In genomic region chr15:90828111-90828510, GRCh38 we compare ENCODE assay signal across 2 cellular contexts.
TF ChIP-seq lines count a peak whose summit lies in the region.

No MANE protein-coding gene starts in this region.

TF ChIP-seq in WTC11, 78 proteins besides CTCF, POLR2A, EP300 and RAD21:
- TF ChIP-seq, protein P1, sequence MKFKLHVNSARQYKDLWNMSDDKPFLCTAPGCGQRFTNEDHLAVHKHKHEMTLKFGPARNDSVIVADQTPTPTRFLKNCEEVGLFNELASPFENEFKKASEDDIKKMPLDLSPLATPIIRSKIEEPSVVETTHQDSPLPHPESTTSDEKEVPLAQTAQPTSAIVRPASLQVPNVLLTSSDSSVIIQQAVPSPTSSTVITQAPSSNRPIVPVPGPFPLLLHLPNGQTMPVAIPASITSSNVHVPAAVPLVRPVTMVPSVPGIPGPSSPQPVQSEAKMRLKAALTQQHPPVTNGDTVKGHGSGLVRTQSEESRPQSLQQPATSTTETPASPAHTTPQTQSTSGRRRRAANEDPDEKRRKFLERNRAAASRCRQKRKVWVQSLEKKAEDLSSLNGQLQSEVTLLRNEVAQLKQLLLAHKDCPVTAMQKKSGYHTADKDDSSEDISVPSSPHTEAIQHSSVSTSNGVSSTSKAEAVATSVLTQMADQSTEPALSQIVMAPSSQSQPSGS (CRISPR knock-in tag; IDR thresholded peaks at IDR 0.05; ENCODE audit: borderline replicate concordance, low read depth): no peak
- TF ChIP-seq USF1 (CRISPR knock-in tag; IDR thresholded peaks at IDR 0.05) (no peak), ZNF232 (CRISPR knock-in tag; IDR thresholded peaks at IDR 0.05) (no peak), ZNF138 (CRISPR knock-in tag; conservative IDR thresholded peaks at IDR 0.05) (no peak), SP1 (CRISPR knock-in tag; conservative IDR thresholded peaks at IDR 0.05) (no peak), STAT6 (CRISPR knock-in tag; conservative IDR thresholded peaks at IDR 0.05; ENCODE audit: low read depth) (no peak), ZNF317 (CRISPR knock-in tag; IDR thresholded peaks at IDR 0.05; ENCODE audit: borderline replicate concordance, low read depth) (no peak), CREB1 (CRISPR knock-in tag; IDR thresholded peaks at IDR 0.05) (no peak), USF2 (CRISPR knock-in tag; IDR thresholded peaks at IDR 0.05) (no peak), MYBL2 (CRISPR knock-in tag; IDR thresholded peaks at IDR 0.05) (no peak), NR2C2 (CRISPR knock-in tag; IDR thresholded peaks at IDR 0.05) (no peak), ESRRA (CRISPR knock-in tag; IDR thresholded peaks at IDR 0.05; ENCODE audit: borderline replicate concordance) (no peak)
- TF ChIP-seq, protein P2, sequence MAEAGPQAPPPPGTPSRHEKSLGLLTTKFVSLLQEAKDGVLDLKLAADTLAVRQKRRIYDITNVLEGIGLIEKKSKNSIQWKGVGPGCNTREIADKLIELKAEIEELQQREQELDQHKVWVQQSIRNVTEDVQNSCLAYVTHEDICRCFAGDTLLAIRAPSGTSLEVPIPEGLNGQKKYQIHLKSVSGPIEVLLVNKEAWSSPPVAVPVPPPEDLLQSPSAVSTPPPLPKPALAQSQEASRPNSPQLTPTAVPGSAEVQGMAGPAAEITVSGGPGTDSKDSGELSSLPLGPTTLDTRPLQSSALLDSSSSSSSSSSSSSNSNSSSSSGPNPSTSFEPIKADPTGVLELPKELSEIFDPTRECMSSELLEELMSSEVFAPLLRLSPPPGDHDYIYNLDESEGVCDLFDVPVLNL (CRISPR knock-in tag; IDR thresholded peaks at IDR 0.05; ENCODE audit: borderline replicate concordance, low read depth): no peak
- TF ChIP-seq, protein P3, sequence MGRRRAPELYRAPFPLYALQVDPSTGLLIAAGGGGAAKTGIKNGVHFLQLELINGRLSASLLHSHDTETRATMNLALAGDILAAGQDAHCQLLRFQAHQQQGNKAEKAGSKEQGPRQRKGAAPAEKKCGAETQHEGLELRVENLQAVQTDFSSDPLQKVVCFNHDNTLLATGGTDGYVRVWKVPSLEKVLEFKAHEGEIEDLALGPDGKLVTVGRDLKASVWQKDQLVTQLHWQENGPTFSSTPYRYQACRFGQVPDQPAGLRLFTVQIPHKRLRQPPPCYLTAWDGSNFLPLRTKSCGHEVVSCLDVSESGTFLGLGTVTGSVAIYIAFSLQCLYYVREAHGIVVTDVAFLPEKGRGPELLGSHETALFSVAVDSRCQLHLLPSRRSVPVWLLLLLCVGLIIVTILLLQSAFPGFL (CRISPR knock-in tag; IDR thresholded peaks at IDR 0.05; ENCODE audit: borderline replicate concordance): no peak
- TF ChIP-seq, protein P4, sequence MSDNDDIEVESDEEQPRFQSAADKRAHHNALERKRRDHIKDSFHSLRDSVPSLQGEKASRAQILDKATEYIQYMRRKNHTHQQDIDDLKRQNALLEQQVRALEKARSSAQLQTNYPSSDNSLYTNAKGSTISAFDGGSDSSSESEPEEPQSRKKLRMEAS (CRISPR knock-in tag; IDR thresholded peaks at IDR 0.05): no peak

TF ChIP-seq in HepG2, 621 proteins besides CTCF, POLR2A, EP300 and RAD21:
- TF ChIP-seq CENPBD1 (CRISPR knock-in tag; IDR thresholded peaks at IDR 0.05; ENCODE audit: borderline replicate concordance, low read depth) (no peak), DMTF1 (CRISPR knock-in tag; IDR thresholded peaks at IDR 0.05) (no peak), U2AF2 (IDR thresholded peaks at IDR 0.05; ENCODE audit: low read depth, low read length) (no peak), RFX1 (IDR thresholded peaks at IDR 0.05) (no peak), MEF2D (CRISPR knock-in tag; IDR thresholded peaks at IDR 0.05) (no peak), NBN (conservative IDR thresholded peaks at IDR 0.05) (no peak), ZNF234 (CRISPR knock-in tag; conservative IDR thresholded peaks at IDR 0.05) (no peak), AGO1 (IDR thresholded peaks at IDR 0.05; ENCODE audit: low read depth, low read length, poor library complexity, severe bottlenecking) (no peak), ZNF350 (CRISPR knock-in tag; IDR thresholded peaks at IDR 0.05; ENCODE audit: borderline replicate concordance, low read depth) (no peak), ZNF781 (CRISPR knock-in tag; IDR thresholded peaks at IDR 0.05; ENCODE audit: borderline replicate concordance, not compliant biosample characterization) (no peak), ZBTB10 (CRISPR knock-in tag; IDR thresholded peaks at IDR 0.05; ENCODE audit: borderline replicate concordance) (no peak), RBM22 (optimal IDR thresholded peaks at IDR 0.05; ENCODE audit: low read length) (no peak), ZNF652 (CRISPR knock-in tag; IDR thresholded peaks at IDR 0.05; ENCODE audit: borderline replicate concordance, low read depth) (no peak), SMYD3 (CRISPR knock-in tag; IDR thresholded peaks at IDR 0.05) (no peak), NR2C2 (CRISPR knock-in tag; IDR thresholded peaks at IDR 0.05; ENCODE audit: borderline replicate concordance) (no peak), ZNF383 (CRISPR knock-in tag; IDR thresholded peaks at IDR 0.05; ENCODE audit: borderline replicate concordance) (no peak)
- TF ChIP-seq, protein P5, sequence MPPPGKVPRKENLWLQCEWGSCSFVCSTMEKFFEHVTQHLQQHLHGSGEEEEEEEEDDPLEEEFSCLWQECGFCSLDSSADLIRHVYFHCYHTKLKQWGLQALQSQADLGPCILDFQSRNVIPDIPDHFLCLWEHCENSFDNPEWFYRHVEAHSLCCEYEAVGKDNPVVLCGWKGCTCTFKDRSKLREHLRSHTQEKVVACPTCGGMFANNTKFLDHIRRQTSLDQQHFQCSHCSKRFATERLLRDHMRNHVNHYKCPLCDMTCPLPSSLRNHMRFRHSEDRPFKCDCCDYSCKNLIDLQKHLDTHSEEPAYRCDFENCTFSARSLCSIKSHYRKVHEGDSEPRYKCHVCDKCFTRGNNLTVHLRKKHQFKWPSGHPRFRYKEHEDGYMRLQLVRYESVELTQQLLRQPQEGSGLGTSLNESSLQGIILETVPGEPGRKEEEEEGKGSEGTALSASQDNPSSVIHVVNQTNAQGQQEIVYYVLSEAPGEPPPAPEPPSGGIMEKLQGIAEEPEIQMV (CRISPR knock-in tag; IDR thresholded peaks at IDR 0.05; ENCODE audit: low read depth): no peak
- TF ChIP-seq, protein P6, sequence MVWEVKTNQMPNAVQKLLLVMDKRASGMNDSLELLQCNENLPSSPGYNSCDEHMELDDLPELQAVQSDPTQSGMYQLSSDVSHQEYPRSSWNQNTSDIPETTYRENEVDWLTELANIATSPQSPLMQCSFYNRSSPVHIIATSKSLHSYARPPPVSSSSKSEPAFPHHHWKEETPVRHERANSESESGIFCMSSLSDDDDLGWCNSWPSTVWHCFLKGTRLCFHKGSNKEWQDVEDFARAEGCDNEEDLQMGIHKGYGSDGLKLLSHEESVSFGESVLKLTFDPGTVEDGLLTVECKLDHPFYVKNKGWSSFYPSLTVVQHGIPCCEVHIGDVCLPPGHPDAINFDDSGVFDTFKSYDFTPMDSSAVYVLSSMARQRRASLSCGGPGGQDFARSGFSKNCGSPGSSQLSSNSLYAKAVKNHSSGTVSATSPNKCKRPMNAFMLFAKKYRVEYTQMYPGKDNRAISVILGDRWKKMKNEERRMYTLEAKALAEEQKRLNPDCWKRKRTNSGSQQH (CRISPR knock-in tag; IDR thresholded peaks at IDR 0.05; ENCODE audit: low read depth): no peak
- TF ChIP-seq, protein P7, sequence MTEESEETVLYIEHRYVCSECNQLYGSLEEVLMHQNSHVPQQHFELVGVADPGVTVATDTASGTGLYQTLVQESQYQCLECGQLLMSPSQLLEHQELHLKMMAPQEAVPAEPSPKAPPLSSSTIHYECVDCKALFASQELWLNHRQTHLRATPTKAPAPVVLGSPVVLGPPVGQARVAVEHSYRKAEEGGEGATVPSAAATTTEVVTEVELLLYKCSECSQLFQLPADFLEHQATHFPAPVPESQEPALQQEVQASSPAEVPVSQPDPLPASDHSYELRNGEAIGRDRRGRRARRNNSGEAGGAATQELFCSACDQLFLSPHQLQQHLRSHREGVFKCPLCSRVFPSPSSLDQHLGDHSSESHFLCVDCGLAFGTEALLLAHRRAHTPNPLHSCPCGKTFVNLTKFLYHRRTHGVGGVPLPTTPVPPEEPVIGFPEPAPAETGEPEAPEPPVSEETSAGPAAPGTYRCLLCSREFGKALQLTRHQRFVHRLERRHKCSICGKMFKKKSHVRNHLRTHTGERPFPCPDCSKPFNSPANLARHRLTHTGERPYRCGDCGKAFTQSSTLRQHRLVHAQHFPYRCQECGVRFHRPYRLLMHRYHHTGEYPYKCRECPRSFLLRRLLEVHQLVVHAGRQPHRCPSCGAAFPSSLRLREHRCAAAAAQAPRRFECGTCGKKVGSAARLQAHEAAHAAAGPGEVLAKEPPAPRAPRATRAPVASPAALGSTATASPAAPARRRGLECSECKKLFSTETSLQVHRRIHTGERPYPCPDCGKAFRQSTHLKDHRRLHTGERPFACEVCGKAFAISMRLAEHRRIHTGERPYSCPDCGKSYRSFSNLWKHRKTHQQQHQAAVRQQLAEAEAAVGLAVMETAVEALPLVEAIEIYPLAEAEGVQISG (CRISPR knock-in tag; IDR thresholded peaks at IDR 0.05): no peak
